14 cellular contexts compared by ENCODE assay signal in genomic region chr10:3758491-3758970, GRCh38. TPM values are rescaled to one million over a fixed set of nuclear protein-coding genes. Genes with fewer than 3 reads are reported as not detected.
A peak's percentile ranks its signal among the peaks of the same experiment; 100 is the strongest.
DNase-seq lines count a peak whose midpoint lies in the region; TF ChIP-seq lines count a peak whose summit lies in the region.
"Had no signal": no experiment of that assay in that cellular context is flagged by ENCODE, and none has a peak within 500 bp of the region (broad histone marks: within the 10 kb centered on the region; RNA-seq: fewer than 3 reads in every experiment).

No MANE protein-coding gene starts in this region.

- H3K36me3 ChIP-seq in PC-9 (ENCODE audit: low read depth) (no peaks in the 10 kb centered on the region), spleen (no peaks in the 10 kb centered on the region)
- H3K36me3 ChIP-seq: thoracic aorta, WERI-Rb-1 had no signal

- no peak for TF ChIP-seq POLR2A in spleen (IDR thresholded peaks at IDR 0.05)

- H3K9me3 ChIP-seq in PC-9 (ENCODE audit: insufficient read depth, low read depth) (no peaks in the 10 kb centered on the region), spleen (no peaks in the 10 kb centered on the region)
- H3K9me3 ChIP-seq: thoracic aorta had no signal

- H3K4me3 ChIP-seq in PC-9 = no peak overlapping the region
- no peak overlapping the region for H3K4me3 ChIP-seq in spleen
- H3K4me3 ChIP-seq: thoracic aorta had no signal

- H2AFZ ChIP-seq in PC-9 = no peak overlapping the region

- peaks cover 63% of the 10 kb centered on the region for H3K4me1 Mint-ChIP-seq in T-helper 2 cell treated with Interferon-gamma antibody and Interleukin-4, amounts not matched to agents 5 μg/mL and 100 μg/mL, for 36 hours (ENCODE audit: low read depth)
- peaks cover 77% of the 10 kb centered on the region for H3K4me1 Mint-ChIP-seq in dendritic cell treated with granulocyte-macrophage colony-stimulating factor and Interleukin-4, amounts not matched to agents 40 ng/mL and 50 ng/mL, for 4 days (ENCODE audit: low read depth)
- peaks cover 5% of the 10 kb centered on the region for H3K4me1 Mint-ChIP-seq in endothelial cell (ENCODE audit: unreplicated experiment)

- intact Hi-C loops in PC-9 (cut with micrococcal nuclease; ENCODE audit: unreplicated experiment) = no loop called here
- intact Hi-C loops in dendritic cell treated with granulocyte-macrophage colony-stimulating factor and Interleukin-4, amounts not matched to agents 40 ng/mL and 50 ng/mL, for 4 days (cut with micrococcal nuclease) = no loop called here
- intact Hi-C loops in spleen (cut with DNase I; ENCODE audit: low total_unique reads) = no loop called here

- CTCF ChIA-PET in PC-9 (lab: Charles Lee) = no interaction called here

- no peaks in the 10 kb centered on the region; the same call in 1 of the 2 replicates for H3K79me2 ChIP-seq in PC-9 (ENCODE audit: low read depth)

- no peaks in the 10 kb centered on the region for H3K9me2 ChIP-seq in PC-9 (ENCODE audit: insufficient read depth)

- peak overlapping the region; percentile 70 for H3K4me3 Mint-ChIP-seq in T-helper 2 cell treated with Interferon-gamma antibody and Interleukin-4, amounts not matched to agents 5 μg/mL and 100 μg/mL, for 36 hours
- no peak overlapping the region for H3K4me3 Mint-ChIP-seq in dendritic cell treated with granulocyte-macrophage colony-stimulating factor and Interleukin-4, amounts not matched to agents 40 ng/mL and 50 ng/mL, for 4 days
- H3K4me3 Mint-ChIP-seq in endothelial cell (ENCODE audit: unreplicated experiment) = no peak overlapping the region

- POLR2A ChIA-PET in PC-9 (lab: Charles Lee; ENCODE audit: unreplicated experiment) = interaction anchor here (0.7 kb wide), 1 partner anchor 89 kb away, joined by 4 read pairs; no protein-coding TSS in a partner anchor

- peak overlapping the region; percentile 68 for H3K4me2 ChIP-seq in PC-9

- 87 to 93% (median 91%) methylated on average over 5 to 6 of the region's 6 CpGs for WGBS in spleen, 5 donors

- H3K27me3 ChIP-seq in PC-9 (ENCODE audit: insufficient read depth, low read depth) = no peaks in the 10 kb centered on the region
- no peaks in the 10 kb centered on the region for H3K27me3 ChIP-seq in spleen (replicated peaks in 1 of 7)

- DNase-seq in T-helper 2 cell treated with Interferon-gamma antibody and Interleukin-4, amounts not matched to agents 5 μg/mL and 100 μg/mL, for 36 hours (ENCODE audit: low spot score) = no peak
- DNase-seq in T-helper 2 cell (no peak), PC-9 (no peak), spleen (no peak), endothelial cell (ENCODE audit: low spot score) (no peak), dedifferentiated amniotic fluid mesenchymal stem cell (ENCODE audit: extremely low spot score) (no peak), NCI-H526 treated with DMSO at 0.1 percent for 48 hours (lab: John Stamatoyannopoulos, UW) (no peak)
- DNase-seq: 8988T, NCI-H1436 treated with DMSO at 0.1 percent for 48 hours, right cardiac atrium, SIG-M5, WERI-Rb-1 had no signal

- no TSS peak for BruUV-seq in PC-9 (replicated peaks; lab: Mats Ljungman, UMichigan)

- peak overlapping the region; percentile 94 for H3K27ac Mint-ChIP-seq in T-helper 2 cell treated with Interferon-gamma antibody and Interleukin-4, amounts not matched to agents 5 μg/mL and 100 μg/mL, for 36 hours
- peak overlapping the region; percentile 93 for H3K27ac Mint-ChIP-seq in dendritic cell treated with granulocyte-macrophage colony-stimulating factor and Interleukin-4, amounts not matched to agents 40 ng/mL and 50 ng/mL, for 4 days
- no peak overlapping the region for H3K27ac Mint-ChIP-seq in endothelial cell (ENCODE audit: unreplicated experiment)

- TF ChIP-seq CTCF in PC-9 (conservative IDR thresholded peaks at IDR 0.05) (no peak), spleen (IDR thresholded peaks at IDR 0.05 in 8 of 11, conservative IDR thresholded peaks at IDR 0.05 in 3 of 11) (no peak), endothelial cell (IDR thresholded peaks at IDR 0.05; ENCODE audit: unreplicated experiment) (no peak)

- no peaks in the 10 kb centered on the region for H3K36me3 Mint-ChIP-seq in T-helper 2 cell treated with Interferon-gamma antibody and Interleukin-4, amounts not matched to agents 5 μg/mL and 100 μg/mL, for 36 hours (ENCODE audit: low read depth)
- no peaks in the 10 kb centered on the region for H3K36me3 Mint-ChIP-seq in dendritic cell treated with granulocyte-macrophage colony-stimulating factor and Interleukin-4, amounts not matched to agents 40 ng/mL and 50 ng/mL, for 4 days (ENCODE audit: low read depth)
- H3K36me3 Mint-ChIP-seq in endothelial cell (ENCODE audit: low read depth, unreplicated experiment) = no peaks in the 10 kb centered on the region

- H3K27ac ChIP-seq in PC-9 (peak overlapping the region; percentile 92), spleen (peak overlapping the region in 7 of 8 donors; percentile 2 to 86 (median 74))
- H3K27ac ChIP-seq: thoracic aorta, WERI-Rb-1 had no signal

- peaks cover 5% of the 10 kb centered on the region for H3K9me3 Mint-ChIP-seq in T-helper 2 cell treated with Interferon-gamma antibody and Interleukin-4, amounts not matched to agents 5 μg/mL and 100 μg/mL, for 36 hours
- H3K9me3 Mint-ChIP-seq in dendritic cell treated with granulocyte-macrophage colony-stimulating factor and Interleukin-4, amounts not matched to agents 40 ng/mL and 50 ng/mL, for 4 days = peaks cover 8% of the 10 kb centered on the region
- H3K9me3 Mint-ChIP-seq in endothelial cell (ENCODE audit: unreplicated experiment) = no peaks in the 10 kb centered on the region

- no peaks in the 10 kb centered on the region for H4K20me1 ChIP-seq in PC-9 (ENCODE audit: insufficient read depth)

- H3K27me3 Mint-ChIP-seq in T-helper 2 cell treated with Interferon-gamma antibody and Interleukin-4, amounts not matched to agents 5 μg/mL and 100 μg/mL, for 36 hours (ENCODE audit: low read depth) = no peaks in the 10 kb centered on the region
- no peaks in the 10 kb centered on the region for H3K27me3 Mint-ChIP-seq in dendritic cell treated with granulocyte-macrophage colony-stimulating factor and Interleukin-4, amounts not matched to agents 40 ng/mL and 50 ng/mL, for 4 days
- H3K27me3 Mint-ChIP-seq in endothelial cell (ENCODE audit: unreplicated experiment) = peaks cover 1% of the 10 kb centered on the region

- peaks cover 84% of the 10 kb centered on the region for H3K4me1 ChIP-seq in PC-9 (replicated peaks; ENCODE audit: insufficient read depth)
- H3K4me1 ChIP-seq in spleen = peaks cover 10 to 87% (median 38%) of the 10 kb centered on the region in 6 donors

- peaks cover 62% of the 10 kb centered on the region for H3F3A ChIP-seq in PC-9 (ENCODE audit: insufficient read depth, low read depth)

RNA-seq across cellular contexts. Expression of gene KLF6, which starts 26.5 kb away (rescaled TPM):
- total RNA-seq in PC-9 (2021) = 27.7 and 41.9 TPM in 2 replicates
- 100 to 1,000 TPM in 5 of 7 donors, 10 to 100 TPM in 2; 65.0 to 211 (median 135) TPM for total RNA-seq in spleen
- polyA plus RNA-seq in spleen = 10 to 100 TPM; 18.8 to 26.6 (median 19.6) TPM
- total RNA-seq in endothelial cell (ENCODE audit: unreplicated experiment) = 328 TPM
